In genomic region chr20:23317081-23317480, GRCh38 we compare ENCODE assay signal across 1 cellular context.
TF ChIP-seq lines count a peak whose summit lies in the region.

No MANE protein-coding gene starts in this region.

TF ChIP-seq in endothelial cell of umbilical vein, 7 proteins besides CTCF, POLR2A, EP300 and RAD21:
- no peak for TF ChIP-seq POLR2AphosphoS5 (IDR thresholded peaks at IDR 0.05; ENCODE audit: insufficient read depth, low read depth, low read length)
TF ChIP-seq in endothelial cell of umbilical vein: peak in this region for 0.
